In the genomic region with DNA sequence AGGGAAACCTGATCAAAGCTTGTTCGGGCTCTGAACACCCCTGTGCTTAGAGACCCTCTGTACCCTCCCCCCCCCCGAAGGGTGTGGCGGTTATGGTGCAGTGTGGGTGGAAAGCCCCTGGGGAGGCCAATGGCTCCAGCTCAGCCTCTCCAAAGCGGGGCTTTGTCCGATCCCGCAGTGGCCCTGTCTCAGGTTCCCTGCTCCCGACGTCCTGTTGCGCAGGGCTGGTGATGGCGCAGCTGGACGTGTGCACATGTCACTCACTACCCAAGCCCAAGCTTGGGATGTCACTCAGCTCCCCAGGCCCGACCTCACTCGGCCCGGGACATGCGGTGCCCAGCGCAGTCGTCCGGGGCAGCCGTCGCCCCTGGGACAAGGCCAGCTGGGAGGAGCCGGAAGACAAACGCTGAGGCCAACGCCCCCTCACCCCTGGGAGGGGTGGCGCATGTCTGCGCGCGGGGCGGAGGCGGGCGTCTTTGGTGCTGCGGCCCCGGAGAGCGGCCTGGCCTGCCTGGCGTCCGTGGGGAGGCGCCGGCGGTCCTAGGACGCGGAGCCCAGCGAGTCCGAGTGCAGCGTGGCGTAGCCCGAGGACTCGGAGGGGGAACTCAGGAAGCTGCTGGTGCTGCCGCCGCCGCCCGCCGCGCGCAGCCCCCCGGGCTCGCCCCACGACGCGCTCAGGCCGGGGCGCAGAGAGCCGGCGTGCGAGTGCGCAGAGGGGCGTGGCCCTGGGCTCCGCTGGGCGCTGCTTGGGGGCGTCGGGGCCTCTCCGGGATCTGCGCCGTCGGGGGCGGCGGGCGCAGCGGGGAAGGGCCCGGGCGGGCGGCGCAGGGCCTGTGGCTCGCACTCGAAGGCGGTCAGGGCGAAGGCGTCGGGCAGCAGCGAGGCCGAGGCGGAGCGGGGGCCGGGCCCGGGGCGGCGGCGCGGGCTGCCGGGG, we compare ENCODE assay signal across 15 cellular contexts. TPM values are rescaled to one million over a fixed set of nuclear protein-coding genes. Genes with fewer than 3 reads are reported as not detected.
DNase-seq lines count a peak whose midpoint lies in the region; ATAC-seq and TF ChIP-seq lines count a peak whose summit lies in the region.
"Had no signal": no experiment of that assay in that cellular context is flagged by ENCODE, and none has a peak within 500 bp of the region (broad histone marks: within the 10 kb centered on the region; RNA-seq: fewer than 3 reads in every experiment).

No MANE protein-coding gene starts in this region.

- intact Hi-C loops in Caco-2 (cut with micrococcal nuclease; ENCODE audit: unreplicated experiment): loop anchor here (5.0 kb wide), 1 partner anchor 243 kb away; a partner anchor contains a TSS
- intact Hi-C loops in left ventricle myocardium inferior (cut with micrococcal nuclease): no loop called here
- intact Hi-C loops in ovary (cut with DNase I): loop anchor here in 3 of 4 donors (5.0 to 10.0 kb wide), 6 partner anchors 93 to 204 kb away; a partner anchor contains a TSS

- TF ChIP-seq EP300 in ovary (IDR thresholded peaks at IDR 0.05): no peak

- POLR2A ChIA-PET in Caco-2 (lab: Charles Lee): no interaction called here

- H3K27ac Mint-ChIP-seq in Caco-2 (ENCODE audit: unreplicated experiment) (no peak overlapping the region), immature natural killer cell (no peak overlapping the region)
- H3K27ac Mint-ChIP-seq: activated CD8-positive, alpha-beta T cell treated with anti-CD3 and anti-CD28 coated beads, Interleukin-2, amount 10 ng/mL, durations not matched to agents 7 days and 5 days had no signal

- H3K4me1 Mint-ChIP-seq in Caco-2 (ENCODE audit: low read depth, unreplicated experiment): no peaks in the 10 kb centered on the region
- peaks cover 5 to 11% of the 10 kb centered on the region in 2 donors for H3K4me1 Mint-ChIP-seq in immature natural killer cell

- H3K36me3 ChIP-seq in Caco-2 (ENCODE audit: control insufficient read depth, insufficient read depth, low read length) (no peaks in the 10 kb centered on the region), Peyer's patch (peaks cover 0 to 20% (median 0%) of the 10 kb centered on the region in 3 donors), left ventricle myocardium inferior (peaks cover 4% of the 10 kb centered on the region), ovary (no peaks in the 10 kb centered on the region)
- H3K36me3 ChIP-seq: thyroid gland had no signal

- H3K4me1 ChIP-seq in Caco-2 (0 out of 2 replicates have a peak, but pooled peaks cover 10% of the 10 kb centered on the region), Peyer's patch (peaks cover 4 to 30% (median 14%) of the 10 kb centered on the region in 4 donors), left ventricle myocardium inferior (peaks cover 23% of the 10 kb centered on the region), ovary (ENCODE audit: insufficient read depth) (peaks cover 18% of the 10 kb centered on the region)

- WGBS in ovary, 3 donors: 7 to 59% (median 16%) methylated on average over 11 to 98 of the region's 98 CpGs

- H3K27me3 ChIP-seq in Caco-2 (replicated peaks; ENCODE audit: control insufficient read depth, insufficient read depth, low read length) (no peaks in the 10 kb centered on the region), Peyer's patch (peaks cover 0 to 17% of the 10 kb centered on the region in 2 donors), left ventricle myocardium inferior (ENCODE audit: low read depth) (peaks cover 96% of the 10 kb centered on the region), ovary (peaks cover 6% of the 10 kb centered on the region)

- ATAC-seq in HG02798 (IDR thresholded peaks at IDR 0.05; ENCODE audit: poor library complexity, unreplicated experiment): no peak
- ATAC-seq: activated CD8-positive, alpha-beta T cell treated with anti-CD3 and anti-CD28 coated beads, Interleukin-2, amount 10 ng/mL, durations not matched to agents 7 days and 5 days had no signal

- no peak overlapping the region for H3K4me3 ChIP-seq in Caco-2 (ENCODE audit: low read depth, low read length)
- peak overlapping the region in 3 of 4 donors; percentile 22 to 35 (median 27) for H3K4me3 ChIP-seq in Peyer's patch
- H3K4me3 ChIP-seq in left ventricle myocardium inferior: peak overlapping the region; percentile 47
- H3K4me3 ChIP-seq in ovary: no peak overlapping the region
- H3K4me3 ChIP-seq: thyroid gland had no signal

- H3K4me3 Mint-ChIP-seq in Caco-2 (ENCODE audit: unreplicated experiment) (peak overlapping the region; percentile 9), immature natural killer cell (no peak overlapping the region)
- H3K4me3 Mint-ChIP-seq: activated CD8-positive, alpha-beta T cell treated with anti-CD3 and anti-CD28 coated beads, Interleukin-2, amount 10 ng/mL, durations not matched to agents 7 days and 5 days had no signal

- H3K9me3 ChIP-seq in Caco-2 (no peaks in the 10 kb centered on the region), Peyer's patch (no peaks in the 10 kb centered on the region), left ventricle myocardium inferior (replicated peaks) (no peaks in the 10 kb centered on the region), ovary (no peaks in the 10 kb centered on the region)
- H3K9me3 ChIP-seq: thyroid gland had no signal

- H3K36me3 Mint-ChIP-seq in Caco-2 (ENCODE audit: insufficient read depth, unreplicated experiment): peaks cover 5% of the 10 kb centered on the region
- no peaks in the 10 kb centered on the region for H3K36me3 Mint-ChIP-seq in immature natural killer cell

- no peak for TF ChIP-seq POLR2A in Peyer's patch (IDR thresholded peaks at IDR 0.05)
- no peak for TF ChIP-seq POLR2A in ovary (IDR thresholded peaks at IDR 0.05)

- BruUV-seq in Caco-2 (replicated peaks; lab: Mats Ljungman, UMichigan): no TSS peak

- H3K27me3 Mint-ChIP-seq in Caco-2 (ENCODE audit: insufficient read depth, unreplicated experiment) (peaks cover 3% of the 10 kb centered on the region), immature natural killer cell (ENCODE audit: low read depth in 3 of 3) (peaks cover 10 to 24% (median 21%) of the 10 kb centered on the region in 3 donors)

- H3K27ac ChIP-seq in Peyer's patch (peak overlapping the region in 1 of 4 donors; percentile 19), left ventricle myocardium inferior (replicated peaks) (no peak overlapping the region), ovary (peak overlapping the region in 1 of 2 donors; percentile 33)
- H3K27ac ChIP-seq: thyroid gland had no signal

- DNase-seq in Caco-2 (no peak), Peyer's patch (peak in 1 of 3 donors; percentile 76), left ventricle myocardium inferior (peak; percentile 45), ovary (peak in 4 of 5 donors; percentile 42 to 68 (median 64)), ureter (ENCODE audit: low spot score) (no peak), immature natural killer cell (no peak)
- no peak for DNase-seq in activated CD4-positive, alpha-beta T cell treated with anti-CD3 and anti-CD28 coated beads, Interleukin-2, amount 50 U/mL, for 1 hour
- DNase-seq: activated CD8-positive, alpha-beta T cell treated with anti-CD3 and anti-CD28 coated beads, Interleukin-2, amount 10 ng/mL, durations not matched to agents 7 days and 5 days; anterior cingulate cortex; DND-41; NCI-H345 had no signal

- CTCF ChIA-PET in Caco-2 (lab: Charles Lee): interaction anchor here (0.6 to 1.0 kb wide), 4 partner anchors 12 to 201 kb away, joined by 3 to 4 read pairs (median 4); no protein-coding TSS in a partner anchor

- H3K9me3 Mint-ChIP-seq in Caco-2 (ENCODE audit: unreplicated experiment) (no peaks in the 10 kb centered on the region), immature natural killer cell (no peaks in the 10 kb centered on the region)

- no peak for TF ChIP-seq CTCF in Caco-2 (IDR thresholded peaks at IDR 0.05; ENCODE audit: insufficient read depth in 1 of 2, low read depth in 1 of 2, low read length in 1 of 2, severe bottlenecking in 1 of 2, unreplicated experiment in 1 of 2)
- TF ChIP-seq CTCF in Peyer's patch (IDR thresholded peaks at IDR 0.05): no peak
- no peak for TF ChIP-seq CTCF in left ventricle myocardium inferior (IDR thresholded peaks at IDR 0.05; ENCODE audit: borderline replicate concordance)
- no peak for TF ChIP-seq CTCF in ovary (IDR thresholded peaks at IDR 0.05)

RNA-seq across cellular contexts. Expression of a gene that starts 5.1 kb away (rescaled TPM):
- total RNA-seq in Caco-2 (2022) (not detected in 2 replicates), Peyer's patch (not detected), left ventricle myocardium inferior (not detected), ovary (not detected), ureter (not detected)
- polyA plus RNA-seq in ovary (not detected), immature natural killer cell (not detected)
- total RNA-seq: activated CD8-positive, alpha-beta T cell treated with anti-CD3 and anti-CD28 coated beads, Interleukin-2, amount 10 ng/mL, durations not matched to agents 7 days and 5 days; epithelial cell of proximal tubule; myocyte; thyroid gland had no signal

RNA-seq across cellular contexts. Expression of a gene that starts 11.8 kb away (rescaled TPM):
- total RNA-seq in Caco-2 (2022) (2.7 and 3.2 TPM in 2 replicates), Peyer's patch (100 to 1,000 TPM in 3 of 4 donors, 1 to 10 TPM in 1; 3.3 to 162 (median 121) TPM), left ventricle myocardium inferior (4.8 TPM), ovary (10 to 100 TPM in 5 of 7 donors, 1 to 10 TPM in 2; 6.0 to 42.0 (median 17.8) TPM), ureter (7.2 TPM)
- polyA plus RNA-seq in ovary (10 to 100 TPM in 1 of 2 donors, 1 to 10 TPM in 1; 4.2 to 11.0 TPM), immature natural killer cell (1 to 10 TPM in 1 of 3 donors, under 1 TPM in 2; 0.58 to 1.5 (median 0.68) TPM)

RNA-seq across cellular contexts. Expression of a gene that starts 13.3 kb away (rescaled TPM):
- 73.6 and 77.6 TPM in 2 replicates for total RNA-seq in Caco-2 (2022)
- 100 to 1,000 TPM in 1 of 4 donors, 10 to 100 TPM in 3; 26.4 to 109 (median 63.8) TPM for total RNA-seq in Peyer's patch
- 70.3 TPM for total RNA-seq in left ventricle myocardium inferior
- total RNA-seq in ovary: 10 to 100 TPM; 13.2 to 39.3 (median 29.9) TPM
- polyA plus RNA-seq in ovary: 10 to 100 TPM; 14.8 to 57.9 TPM
- total RNA-seq in ureter: 52.1 TPM
- polyA plus RNA-seq in immature natural killer cell: 10 to 100 TPM; 17.3 to 30.7 (median 20.4) TPM

RNA-seq across cellular contexts. Expression of a gene that starts 43.1 kb away (rescaled TPM):
- total RNA-seq in Caco-2 (2022) (26.1 and 27.4 TPM in 2 replicates), Peyer's patch (100 to 1,000 TPM in 3 of 4 donors, 10 to 100 TPM in 1; 56.9 to 153 (median 118) TPM), left ventricle myocardium inferior (83.3 TPM), ovary (10 to 100 TPM in 2 of 7 donors, 1 to 10 TPM in 5; 2.3 to 24.4 (median 7.8) TPM), ureter (63.0 TPM)
- polyA plus RNA-seq in ovary (1 to 10 TPM; 2.0 to 3.0 TPM), immature natural killer cell (1 to 10 TPM in 1 of 3 donors, under 1 TPM in 1, not detected in 1; 0.19 to 3.0 TPM)

RNA-seq across cellular contexts. Expression of a gene that starts 49.7 kb away (rescaled TPM):
- total RNA-seq in Caco-2 (2022) (406 and 418 TPM in 2 replicates), Peyer's patch (100 to 1,000 TPM in 2 of 4 donors, 10 to 100 TPM in 2; 78.1 to 170 (median 99.0) TPM), left ventricle myocardium inferior (250 TPM), ovary (1,000 to 10,000 TPM in 1 of 7 donors, 100 to 1,000 TPM in 6; 379 to 1,097 (median 715) TPM), ureter (595 TPM)
- polyA plus RNA-seq in ovary (1,000 to 10,000 TPM in 1 of 2 donors, 100 to 1,000 TPM in 1; 619 to 2,062 TPM), immature natural killer cell (100 to 1,000 TPM in 2 of 3 donors, 10 to 100 TPM in 1; 62.3 to 129 (median 124) TPM)

Comparison
In these comparisons a context has a peak if more than half of its experiments do, and no peak if none do; other contexts are left out.
1. DNase-seq: peak in left ventricle myocardium inferior (single experiment) and ovary (4 of 5); none in Caco-2 (0 of 2), ureter (single experiment), immature natural killer cell (0 of 3) and activated CD4-positive, alpha-beta T cell treated with anti-CD3 and anti-CD28 coated beads, Interleukin-2, amount 50 U/mL, for 1 hour (single experiment).
2. H3K4me3 ChIP-seq: peak in Peyer's patch (3 of 4) and left ventricle myocardium inferior (single experiment); none in Caco-2 (single experiment) and ovary (single experiment).